In the genomic region with DNA sequence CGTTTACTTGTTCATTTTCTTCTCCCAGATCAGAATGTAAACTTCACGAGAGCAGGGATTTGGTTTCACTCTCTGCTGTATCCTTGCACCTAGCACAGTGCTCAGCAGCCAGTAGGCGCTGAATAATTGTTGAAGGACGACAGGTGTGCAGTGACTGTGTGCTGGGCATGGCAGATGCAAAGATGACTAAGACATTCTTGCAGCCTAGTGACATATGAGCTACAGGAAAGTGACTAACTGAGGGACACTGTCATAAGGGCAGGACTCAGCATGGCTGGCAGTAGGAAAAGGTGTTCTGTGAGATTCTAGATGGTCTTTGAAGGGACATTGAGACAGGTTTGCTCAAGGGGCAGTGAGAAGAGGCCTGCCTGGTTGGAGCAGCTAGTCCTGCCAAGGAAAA, we compare ENCODE assay signal across 12 cellular contexts. TPM values are rescaled to one million over a fixed set of nuclear protein-coding genes. Genes with fewer than 3 reads are reported as not detected.
DNase-seq lines count a peak whose midpoint lies in the region; ATAC-seq and TF ChIP-seq lines count a peak whose summit lies in the region.
"Had no signal": no experiment of that assay in that cellular context is flagged by ENCODE, and none has a peak within 500 bp of the region (broad histone marks: within the 10 kb centered on the region; RNA-seq: fewer than 3 reads in every experiment).

No MANE protein-coding gene starts in this region.

- peaks cover 16% of the 10 kb centered on the region for H3K4me1 Mint-ChIP-seq in activated naive CD4-positive, alpha-beta T cell treated with anti-CD3 and anti-CD28 coated beads for 36 hours (ENCODE audit: low read depth)
- H3K4me1 Mint-ChIP-seq in glutamatergic neuron (ENCODE audit: low read depth, unreplicated experiment): peaks cover 10% of the 10 kb centered on the region
- peaks cover 18% of the 10 kb centered on the region for H3K4me1 Mint-ChIP-seq in stimulated activated naive CD8-positive, alpha-beta T cell treated with anti-CD3 and anti-CD28 coated beads, Interleukin-15, amount 100 ng/mL, for 72 hours

- no peaks in the 10 kb centered on the region for H3K9me3 Mint-ChIP-seq in activated naive CD4-positive, alpha-beta T cell treated with anti-CD3 and anti-CD28 coated beads for 36 hours
- H3K9me3 Mint-ChIP-seq in glutamatergic neuron (ENCODE audit: unreplicated experiment): peaks cover 7% of the 10 kb centered on the region
- no peaks in the 10 kb centered on the region for H3K9me3 Mint-ChIP-seq in stimulated activated naive CD8-positive, alpha-beta T cell treated with anti-CD3 and anti-CD28 coated beads, Interleukin-15, amount 100 ng/mL, for 72 hours

- peak; percentile 36 for ATAC-seq in stimulated activated naive CD8-positive, alpha-beta T cell treated with anti-CD3 and anti-CD28 coated beads, Interleukin-15, amount 100 ng/mL, for 72 hours
- ATAC-seq: lower lobe of right lung had no signal

- CTCF ChIA-PET in activated naive CD4-positive, alpha-beta T cell treated with anti-CD3 and anti-CD28 coated beads for 36 hours (lab: Charles Lee): interaction anchor here (1.0 kb wide), 1 partner anchor 129 kb away, joined by 3 read pairs; no protein-coding TSS in a partner anchor

- no peak overlapping the region for H3K27ac Mint-ChIP-seq in activated naive CD4-positive, alpha-beta T cell treated with anti-CD3 and anti-CD28 coated beads for 36 hours
- H3K27ac Mint-ChIP-seq in glutamatergic neuron (ENCODE audit: unreplicated experiment): peak overlapping the region; percentile 35
- no peak overlapping the region for H3K27ac Mint-ChIP-seq in stimulated activated naive CD8-positive, alpha-beta T cell treated with anti-CD3 and anti-CD28 coated beads, Interleukin-15, amount 100 ng/mL, for 72 hours

- intact Hi-C loops in activated naive CD4-positive, alpha-beta T cell treated with anti-CD3 and anti-CD28 coated beads for 36 hours (cut with micrococcal nuclease): no loop called here

- peaks cover 1% of the 10 kb centered on the region for H3K36me3 Mint-ChIP-seq in activated naive CD4-positive, alpha-beta T cell treated with anti-CD3 and anti-CD28 coated beads for 36 hours (ENCODE audit: low read depth)
- no peaks in the 10 kb centered on the region for H3K36me3 Mint-ChIP-seq in glutamatergic neuron (ENCODE audit: unreplicated experiment)

- H3K4me3 Mint-ChIP-seq in activated naive CD4-positive, alpha-beta T cell treated with anti-CD3 and anti-CD28 coated beads for 36 hours: no peak overlapping the region
- no peak overlapping the region for H3K4me3 Mint-ChIP-seq in glutamatergic neuron (ENCODE audit: unreplicated experiment)
- H3K4me3 Mint-ChIP-seq in stimulated activated naive CD8-positive, alpha-beta T cell treated with anti-CD3 and anti-CD28 coated beads, Interleukin-15, amount 100 ng/mL, for 72 hours: no peak overlapping the region

- no peak overlapping the region for H3K4me3 ChIP-seq in foreskin fibroblast (ENCODE audit: low read depth in 1 of 2, low read length in 2 of 2)
- H3K4me3 ChIP-seq: colonic mucosa, lower lobe of right lung had no signal

- DNase-seq in activated naive CD4-positive, alpha-beta T cell treated with anti-CD3 and anti-CD28 coated beads for 36 hours: peak; percentile 52
- DNase-seq in activated naive CD4-positive, alpha-beta T cell (lab: John Stamatoyannopoulos, UW): no peak
- DNase-seq in RKO (ENCODE audit: low spot score): peak; percentile 87
- no peak for DNase-seq in glutamatergic neuron
- no peak for DNase-seq in stimulated activated naive CD8-positive, alpha-beta T cell treated with anti-CD3 and anti-CD28 coated beads, Interleukin-15, amount 100 ng/mL, for 72 hours
- DNase-seq in activated CD8-positive, alpha-beta memory T cell treated with anti-CD3 and anti-CD28 coated beads for 24 hours: no peak
- DNase-seq in foreskin fibroblast: no peak
- no peak for DNase-seq in activated gamma-delta T cell (lab: John Stamatoyannopoulos, UW)
- DNase-seq: activated CD4-positive, CD25-positive, alpha-beta regulatory T cell treated with anti-CD3 and anti-CD28 coated beads, Interleukin-2, amount 50 U/mL, for 72 hours; colonic mucosa; lower lobe of right lung; NCI-H2107 had no signal

- no peak for TF ChIP-seq CTCF in glutamatergic neuron (IDR thresholded peaks at IDR 0.05; ENCODE audit: partially characterized antibody, unreplicated experiment)
- TF ChIP-seq CTCF in foreskin fibroblast (IDR thresholded peaks at IDR 0.05; ENCODE audit: low read depth, low read length): no peak

- H3K27me3 Mint-ChIP-seq in activated naive CD4-positive, alpha-beta T cell treated with anti-CD3 and anti-CD28 coated beads for 36 hours (ENCODE audit: low read depth): peaks cover 3% of the 10 kb centered on the region
- H3K27me3 Mint-ChIP-seq in glutamatergic neuron (ENCODE audit: unreplicated experiment): peaks cover 5% of the 10 kb centered on the region
- H3K27me3 Mint-ChIP-seq in stimulated activated naive CD8-positive, alpha-beta T cell treated with anti-CD3 and anti-CD28 coated beads, Interleukin-15, amount 100 ng/mL, for 72 hours: peaks cover 8% of the 10 kb centered on the region

RNA-seq across cellular contexts. Expression of gene B4GALT5, which starts 4.0 kb away (rescaled TPM):
- 10 to 100 TPM; 18.6 to 19.0 TPM for total RNA-seq in activated naive CD4-positive, alpha-beta T cell treated with anti-CD3 and anti-CD28 coated beads for 36 hours
- 61.3 TPM for total RNA-seq in glutamatergic neuron (ENCODE audit: unreplicated experiment)

Comparison
In these comparisons a context has a peak if more than half of its experiments do, and no peak if none do; other contexts are left out.
1. DNase-seq: peak in activated naive CD4-positive, alpha-beta T cell treated with anti-CD3 and anti-CD28 coated beads for 36 hours (single experiment) and RKO (single experiment); none in activated naive CD4-positive, alpha-beta T cell (0 of 4), glutamatergic neuron (single experiment), stimulated activated naive CD8-positive, alpha-beta T cell treated with anti-CD3 and anti-CD28 coated beads, Interleukin-15, amount 100 ng/mL, for 72 hours (0 of 2), activated CD8-positive, alpha-beta memory T cell treated with anti-CD3 and anti-CD28 coated beads for 24 hours (single experiment), foreskin fibroblast (0 of 2) and activated gamma-delta T cell (single experiment).